In genomic region chr6:158131926-158132325, GRCh38 we compare ENCODE assay signal across 10 cellular contexts. TPM values are rescaled to one million over a fixed set of nuclear protein-coding genes. Genes with fewer than 3 reads are reported as not detected.
DNase-seq lines count a peak whose midpoint lies in the region; ATAC-seq, FAIRE-seq and TF ChIP-seq lines count a peak whose summit lies in the region.
"Had no signal": no experiment of that assay in that cellular context is flagged by ENCODE, and none has a peak within 500 bp of the region (broad histone marks: within the 10 kb centered on the region; RNA-seq: fewer than 3 reads in every experiment).

No MANE protein-coding gene starts in this region.

- no peak overlapping the region for H3K27ac Mint-ChIP-seq in effector memory CD8-positive, alpha-beta T cell
- H3K27ac Mint-ChIP-seq: stimulated activated naive CD8-positive, alpha-beta T cell treated with anti-CD3 and anti-CD28 coated beads, Interleukin-15, Interleukin-2, amounts not matched to agents 100 ng/mL and 50 ng/mL, for 24 hours had no signal

- H3K4me1 ChIP-seq in lower lobe of right lung (no peaks in the 10 kb centered on the region), suprapubic skin (no peaks in the 10 kb centered on the region)

- H3K36me3 ChIP-seq in lower lobe of right lung: peaks cover 14% of the 10 kb centered on the region
- H3K36me3 ChIP-seq in suprapubic skin: peaks cover 3% of the 10 kb centered on the region

- no peaks in the 10 kb centered on the region for H3K27me3 Mint-ChIP-seq in effector memory CD8-positive, alpha-beta T cell
- H3K27me3 Mint-ChIP-seq: stimulated activated naive CD8-positive, alpha-beta T cell treated with anti-CD3 and anti-CD28 coated beads, Interleukin-15, Interleukin-2, amounts not matched to agents 100 ng/mL and 50 ng/mL, for 24 hours had no signal

- intact Hi-C loops in lower lobe of right lung (cut with DNase I): no loop called here

- no peaks in the 10 kb centered on the region for H3K4me1 Mint-ChIP-seq in effector memory CD8-positive, alpha-beta T cell (ENCODE audit: low read depth in 2 of 2)

- FAIRE-seq in GM18507 (lab: Jason Lieb, UNC): peak; percentile 24

- H3K9me3 ChIP-seq in lower lobe of right lung: no peaks in the 10 kb centered on the region
- H3K9me3 ChIP-seq in suprapubic skin: no peaks in the 10 kb centered on the region

- peak; percentile 41 for ATAC-seq in effector memory CD8-positive, alpha-beta T cell (replicated peaks)
- ATAC-seq in lower lobe of right lung: no peak
- ATAC-seq in GM19324 (IDR thresholded peaks at IDR 0.05; ENCODE audit: low FRiP score, unreplicated experiment): no peak

- no peaks in the 10 kb centered on the region for H3K27me3 ChIP-seq in lower lobe of right lung (ENCODE audit: low read depth)
- no peaks in the 10 kb centered on the region for H3K27me3 ChIP-seq in suprapubic skin

- no peak overlapping the region for H3K4me3 ChIP-seq in AG09309 (ENCODE audit: control insufficient read depth, low read depth, low read length)
- no peak overlapping the region for H3K4me3 ChIP-seq in lower lobe of right lung
- no peak overlapping the region for H3K4me3 ChIP-seq in suprapubic skin

- DNase-seq in AG09309 (ENCODE audit: low read depth): no peak
- peak; percentile 7 for DNase-seq in GM18507 (ENCODE audit: extremely low spot score, insufficient read length, low read depth)
- DNase-seq in NCI-H69 (lab: John Stamatoyannopoulos, UW): peak; percentile 71
- no peak for DNase-seq in effector memory CD8-positive, alpha-beta T cell
- no peak for DNase-seq in middle frontal gyrus (ENCODE audit: extremely low spot score, low spot score)
- no peak for DNase-seq in lower lobe of right lung
- no peak for DNase-seq in suprapubic skin (ENCODE audit: low spot score in 2 of 2)

- 53% methylated on average over 1 of the region's 1 CpG for WGBS in suprapubic skin

- no peaks in the 10 kb centered on the region for H3K36me3 Mint-ChIP-seq in effector memory CD8-positive, alpha-beta T cell (ENCODE audit: insufficient read depth)

- H3K27ac ChIP-seq in lower lobe of right lung (no peak overlapping the region), suprapubic skin (no peak overlapping the region)
- H3K27ac ChIP-seq: epithelial cell of prostate had no signal

- no peak overlapping the region for H3K4me3 Mint-ChIP-seq in effector memory CD8-positive, alpha-beta T cell
- H3K4me3 Mint-ChIP-seq: stimulated activated naive CD8-positive, alpha-beta T cell treated with anti-CD3 and anti-CD28 coated beads, Interleukin-15, Interleukin-2, amounts not matched to agents 100 ng/mL and 50 ng/mL, for 24 hours had no signal

- no peak for TF ChIP-seq EP300 in suprapubic skin (IDR thresholded peaks at IDR 0.05)

- TF ChIP-seq POLR2A in suprapubic skin (IDR thresholded peaks at IDR 0.05): no peak

- TF ChIP-seq CTCF in AG09309 (IDR thresholded peaks at IDR 0.05; ENCODE audit: control insufficient read depth, insufficient read depth, low read depth, low read length, missing control alignments) (peak; percentile 39), lower lobe of right lung (IDR thresholded peaks at IDR 0.05) (no peak), suprapubic skin (IDR thresholded peaks at IDR 0.05) (no peak)

- H3K9me3 Mint-ChIP-seq in effector memory CD8-positive, alpha-beta T cell: no peaks in the 10 kb centered on the region
- H3K9me3 Mint-ChIP-seq: stimulated activated naive CD8-positive, alpha-beta T cell treated with anti-CD3 and anti-CD28 coated beads, Interleukin-15, Interleukin-2, amounts not matched to agents 100 ng/mL and 50 ng/mL, for 24 hours had no signal

RNA-seq across cellular contexts. Expression of gene SERAC1, which starts 36.1 kb away (rescaled TPM):
- total RNA-seq in lower lobe of right lung (7.6 TPM), suprapubic skin (10 to 100 TPM in 1 of 4 donors, 1 to 10 TPM in 3; 7.8 to 11.0 (median 8.7) TPM)

RNA-seq across cellular contexts. Expression of gene GTF2H5, which starts 36.2 kb away (rescaled TPM):
- total RNA-seq in lower lobe of right lung (15.6 TPM), suprapubic skin (1 to 10 TPM; 1.8 to 3.2 (median 2.1) TPM)

Comparison
In these comparisons a context has a peak if more than half of its experiments do, and no peak if none do; other contexts are left out.
1. DNase-seq: peak in GM18507 (single experiment) and NCI-H69 (single experiment); none in AG09309 (single experiment), effector memory CD8-positive, alpha-beta T cell (0 of 3), middle frontal gyrus (single experiment), lower lobe of right lung (single experiment) and suprapubic skin (0 of 2).